ENCODE assay signal across 27 cellular contexts in the genomic region with DNA sequence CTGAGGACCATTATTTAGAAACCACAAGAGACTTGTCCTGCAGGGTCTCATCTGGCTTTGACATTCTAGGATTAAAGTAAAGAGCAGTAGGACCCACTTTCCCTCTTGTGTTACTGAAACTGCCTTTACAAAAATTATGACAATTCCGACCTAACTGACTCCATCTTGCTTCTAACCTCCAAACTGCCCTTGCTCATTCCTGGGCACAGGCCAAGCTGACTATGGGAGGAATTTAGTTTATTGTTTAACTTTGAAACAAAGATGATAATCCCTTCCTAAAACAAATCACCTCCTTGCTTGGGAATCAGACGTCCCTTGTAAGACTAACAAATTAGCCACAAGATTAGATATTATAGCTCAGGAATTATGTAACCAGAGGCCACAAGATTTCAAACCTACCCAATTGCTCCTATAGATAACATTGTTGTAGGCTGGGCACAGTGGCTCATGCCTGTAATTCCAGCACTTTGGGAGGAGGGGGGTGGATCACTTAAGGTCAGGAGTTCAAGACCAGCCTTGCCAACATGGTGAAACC.
"Had no signal": no experiment of that assay in that cellular context is flagged by ENCODE, and none has a peak within 500 bp of the region (broad histone marks: within the 10 kb centered on the region; RNA-seq: fewer than 3 reads in every experiment).

No MANE protein-coding gene starts in this region.

- ATAC-seq: activated CD4-positive, CD25-positive, alpha-beta regulatory T cell treated with anti-CD3 and anti-CD28 coated beads, Interleukin-2, amount 50 U/mL, for 24 hours; effector memory CD8-positive, alpha-beta T cell; heart right ventricle; mucosa of descending colon; natural killer cell treated with Interleukin-12 subunit alpha and Interleukin-12 subunit beta and Interleukin-15 and Interleukin-18, amount 100 ng/mL, for 72 hours; sciatic nerve; stimulated activated effector memory CD8-positive, alpha-beta T cell treated with anti-CD3 and anti-CD28 coated beads, Interleukin-12 subunit alpha, Interleukin-12 subunit beta, amount 100 ng/mL, for 72 hours had no signal

- H3K9me3 ChIP-seq: mucosa of descending colon, tibial artery had no signal

- DNase-seq: activated CD4-positive, alpha-beta T cell treated with anti-CD3 and anti-CD28 coated beads for 48 hours; activated CD4-positive, alpha-beta T cell treated with anti-CD3 and anti-CD28 coated beads, Interleukin-2, amount 50 U/mL, for 48 hours; activated CD8-positive, alpha-beta memory T cell treated with anti-CD3 and anti-CD28 coated beads for 24 hours; activated effector memory CD4-positive, alpha-beta T cell treated with Interleukin-2 at 50 U/mL for 16 hours; activated naive CD4-positive, alpha-beta T cell treated with Interleukin-2 at 50 U/mL for 16 hours; aorta; effector memory CD8-positive, alpha-beta T cell; foreskin melanocyte; heart right ventricle; left ventricle myocardium inferior; mesendoderm; mucosa of descending colon; stimulated activated CD4-positive, alpha-beta T cell treated with anti-CD3 and anti-CD28 coated beads, Interleukin-4, amount 100 ng/mL, for 24 hours; tibial artery had no signal

- H3K4me3 Mint-ChIP-seq: activated naive CD8-positive, alpha-beta T cell; effector memory CD8-positive, alpha-beta T cell; natural killer cell treated with Interleukin-12 subunit alpha and Interleukin-12 subunit beta and Interleukin-15 and Interleukin-18, amount 100 ng/mL, for 72 hours; stimulated activated effector memory CD8-positive, alpha-beta T cell treated with anti-CD3 and anti-CD28 coated beads, Interleukin-12 subunit alpha, Interleukin-12 subunit beta, amount 100 ng/mL, for 72 hours; stimulated activated naive CD8-positive, alpha-beta T cell treated with anti-CD3 and anti-CD28 coated beads, Interleukin-15, Interleukin-2, amounts not matched to agents 100 ng/mL and 50 ng/mL, for 24 hours had no signal

- H3K36me3 ChIP-seq: cardiac muscle cell, heart right ventricle, left ventricle myocardium inferior, tibial artery had no signal

- H3K4me1 Mint-ChIP-seq: stimulated activated effector memory CD8-positive, alpha-beta T cell treated with anti-CD3 and anti-CD28 coated beads, Interleukin-12 subunit alpha, Interleukin-12 subunit beta, amount 100 ng/mL, for 72 hours had no signal

- H3K4me3 ChIP-seq: cardiac muscle cell, coronary artery, heart right ventricle, left ventricle myocardium inferior, lung, mucosa of descending colon, skin epidermis, tibial artery had no signal

- H3K9me3 Mint-ChIP-seq: effector memory CD8-positive, alpha-beta T cell; natural killer cell treated with Interleukin-12 subunit alpha and Interleukin-12 subunit beta and Interleukin-15 and Interleukin-18, amount 100 ng/mL, for 72 hours; stimulated activated effector memory CD8-positive, alpha-beta T cell treated with anti-CD3 and anti-CD28 coated beads, Interleukin-12 subunit alpha, Interleukin-12 subunit beta, amount 100 ng/mL, for 72 hours; stimulated activated naive CD8-positive, alpha-beta T cell treated with anti-CD3 and anti-CD28 coated beads, Interleukin-15, Interleukin-2, amounts not matched to agents 100 ng/mL and 50 ng/mL, for 24 hours had no signal

- H3K27ac ChIP-seq: cardiac muscle cell, coronary artery, heart right ventricle, left ventricle myocardium inferior, skin epidermis, tibial artery, VCaP had no signal

- H3K27me3 ChIP-seq: cardiac muscle cell, heart right ventricle had no signal

- H3K36me3 Mint-ChIP-seq: activated naive CD8-positive, alpha-beta T cell; brain; natural killer cell treated with Interleukin-12 subunit alpha and Interleukin-12 subunit beta and Interleukin-15 and Interleukin-18, amount 100 ng/mL, for 72 hours had no signal

- FAIRE-seq: endothelial cell of umbilical vein had no signal

- H3K27ac Mint-ChIP-seq: activated naive CD8-positive, alpha-beta T cell; brain; effector memory CD8-positive, alpha-beta T cell; natural killer cell treated with Interleukin-12 subunit alpha and Interleukin-12 subunit beta and Interleukin-15 and Interleukin-18, amount 100 ng/mL, for 72 hours; stimulated activated effector memory CD8-positive, alpha-beta T cell treated with anti-CD3 and anti-CD28 coated beads, Interleukin-12 subunit alpha, Interleukin-12 subunit beta, amount 100 ng/mL, for 72 hours; stimulated activated naive CD8-positive, alpha-beta T cell treated with anti-CD3 and anti-CD28 coated beads, Interleukin-15, Interleukin-2, amounts not matched to agents 100 ng/mL and 50 ng/mL, for 24 hours had no signal
